ENCODE assay signal across 7 cellular contexts in the genomic region with DNA sequence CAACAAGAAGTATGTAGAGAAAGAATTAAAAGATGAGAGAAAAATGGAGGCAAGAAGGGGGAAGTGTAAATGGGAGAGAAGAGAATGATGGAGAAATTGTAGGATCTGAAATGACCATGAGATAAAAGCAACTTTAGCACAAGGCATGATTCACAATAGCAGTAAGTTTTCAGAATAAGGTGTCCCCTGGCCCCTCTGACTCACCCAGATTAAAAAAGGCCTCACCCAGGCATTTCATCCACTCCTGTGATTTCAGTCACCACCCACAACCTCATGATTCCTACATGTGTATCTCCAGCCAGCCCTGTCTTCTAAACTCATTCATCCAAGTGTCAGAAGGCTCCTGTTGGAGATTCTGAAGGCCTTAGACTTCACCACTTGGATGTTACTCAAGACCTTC. TPM values are rescaled to one million over a fixed set of nuclear protein-coding genes. Genes with fewer than 3 reads are reported as not detected.
DNase-seq lines count a peak whose midpoint lies in the region; ATAC-seq and TF ChIP-seq lines count a peak whose summit lies in the region.

No MANE protein-coding gene starts in this region.

- H3K4me1 ChIP-seq in RWPE2 (ENCODE audit: insufficient read depth, poor library complexity, severe bottlenecking) = peaks cover 8% of the 10 kb centered on the region

- no peaks in the 10 kb centered on the region for H3K9me3 ChIP-seq in RWPE2 (ENCODE audit: severe bottlenecking)

- ATAC-seq in GM19395 (IDR thresholded peaks at IDR 0.05; ENCODE audit: unreplicated experiment) = peak; percentile 33
- peak; percentile 91 for ATAC-seq in RWPE2 (ENCODE audit: low read depth)
- ATAC-seq in HG03196 (IDR thresholded peaks at IDR 0.05; ENCODE audit: unreplicated experiment) = no peak

- peaks cover 28% of the 10 kb centered on the region for H3K36me3 ChIP-seq in RWPE2 (ENCODE audit: low read depth)

- no peak overlapping the region for H3K27ac ChIP-seq in RWPE2 (ENCODE audit: poor library complexity, severe bottlenecking)

- no peak for TF ChIP-seq CTCF in RWPE2 (IDR thresholded peaks at IDR 0.05; ENCODE audit: poor library complexity, severe bottlenecking)
- TF ChIP-seq CTCF in GM10266 (IDR thresholded peaks at IDR 0.05; ENCODE audit: control insufficient read depth, insufficient read depth, low read depth, missing control alignments) = no peak

- H3K4me3 ChIP-seq in RWPE2 (ENCODE audit: severe bottlenecking) = no peak overlapping the region

- intact Hi-C loops in posterior vena cava (cut with DNase I) = no loop called here

- DNase-seq in RWPE2 (ENCODE audit: low spot score) (no peak), dermis blood vessel endothelial cell (peak; percentile 15), GM10266 (ENCODE audit: extremely low spot score) (no peak), posterior vena cava (ENCODE audit: low spot score) (no peak)
- DNase-seq in stimulated activated CD8-positive, alpha-beta memory T cell treated with anti-CD3 and anti-CD28 coated beads, Interleukin-7, amount 100 ng/mL, for 4 hours (ENCODE audit: low read depth in 2 of 2) = peak; percentile 11 to 17

- H3K27me3 ChIP-seq in RWPE2 (ENCODE audit: insufficient read depth, poor library complexity, severe bottlenecking) = no peaks in the 10 kb centered on the region

RNA-seq across cellular contexts. Expression of a gene that starts 56.6 kb away (rescaled TPM):
- total RNA-seq in dermis blood vessel endothelial cell (96.0 and 96.4 TPM in 2 replicates), posterior vena cava (10 to 100 TPM; 87.9 to 90.7 TPM)

Comparison
In these comparisons a context has a peak if more than half of its experiments do, and no peak if none do; other contexts are left out.
1. DNase-seq: peak in dermis blood vessel endothelial cell (single experiment) and stimulated activated CD8-positive, alpha-beta memory T cell treated with anti-CD3 and anti-CD28 coated beads, Interleukin-7, amount 100 ng/mL, for 4 hours (2 of 2); none in RWPE2 (single experiment), GM10266 (single experiment) and posterior vena cava (single experiment).